In the genomic region with DNA sequence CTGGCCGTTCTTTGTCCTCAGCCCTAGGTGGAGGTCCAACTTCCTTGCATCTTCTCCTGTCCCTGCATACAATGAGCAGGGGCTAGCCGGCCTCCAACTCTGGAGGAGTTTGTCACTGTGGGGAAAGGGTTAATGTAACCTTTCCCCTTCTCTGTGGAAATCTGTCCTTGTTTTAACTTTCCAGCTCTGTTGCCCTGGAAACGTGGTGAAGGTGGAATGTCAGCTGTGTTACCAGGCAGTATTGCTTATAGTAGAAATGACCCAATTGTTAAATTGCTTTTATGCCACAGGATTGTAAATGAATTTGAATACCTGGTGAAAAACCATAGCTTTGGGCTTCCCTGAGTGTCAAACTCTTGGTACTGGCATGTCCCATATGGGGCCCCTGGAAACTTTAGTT, we compare ENCODE assay signal across 25 cellular contexts.
DNase-seq lines count a peak whose midpoint lies in the region; ATAC-seq and TF ChIP-seq lines count a peak whose summit lies in the region.
"Had no signal": no experiment of that assay in that cellular context is flagged by ENCODE, and none has a peak within 500 bp of the region (broad histone marks: within the 10 kb centered on the region; RNA-seq: fewer than 3 reads in every experiment).

No MANE protein-coding gene starts in this region.

- H3K9me3 Mint-ChIP-seq in neural progenitor cell: no peaks in the 10 kb centered on the region
- no peaks in the 10 kb centered on the region for H3K9me3 Mint-ChIP-seq in activated T-helper 1 cell treated with anti-CD3 and anti-CD28 coated beads, Interleukin-12 subunit alpha, Interleukin-12 subunit beta, Interleukin-2, Interleukin-4 antibody, amounts not matched to agents 30 ng/mL and 10 ng/mL and 1 ng/mL, durations not matched to agents 14 hours and 24 hours and 36 hours
- H3K9me3 Mint-ChIP-seq: activated CD4-positive, alpha-beta memory T cell treated with anti-CD3 and anti-CD28 coated beads for 36 hours; CD14-positive monocyte; central memory CD8-positive, alpha-beta T cell had no signal

- H3K4me1 ChIP-seq in neural progenitor cell: peaks cover 7% of the 10 kb centered on the region
- H3K4me1 ChIP-seq: left lung, spleen had no signal

- no peaks in the 10 kb centered on the region for H3F3A ChIP-seq in neural progenitor cell (ENCODE audit: low read depth)

- peak overlapping the region; percentile 68 for H3K27ac Mint-ChIP-seq in neural progenitor cell
- no peak overlapping the region for H3K27ac Mint-ChIP-seq in activated T-helper 1 cell treated with anti-CD3 and anti-CD28 coated beads, Interleukin-12 subunit alpha, Interleukin-12 subunit beta, Interleukin-2, Interleukin-4 antibody, amounts not matched to agents 30 ng/mL and 10 ng/mL and 1 ng/mL, durations not matched to agents 14 hours and 24 hours and 36 hours
- H3K27ac Mint-ChIP-seq: activated CD4-positive, alpha-beta memory T cell treated with anti-CD3 and anti-CD28 coated beads for 36 hours; activated naive CD8-positive, alpha-beta T cell; CD14-positive monocyte had no signal

- no peaks in the 10 kb centered on the region for H3K79me2 ChIP-seq in neural progenitor cell (ENCODE audit: low read depth)

- ATAC-seq in omental fat pad (ENCODE audit: low FRiP score): no peak
- ATAC-seq: left lung, right cardiac atrium had no signal

- H3K36me3 Mint-ChIP-seq in neural progenitor cell: no peaks in the 10 kb centered on the region
- no peaks in the 10 kb centered on the region for H3K36me3 Mint-ChIP-seq in activated T-helper 1 cell treated with anti-CD3 and anti-CD28 coated beads, Interleukin-12 subunit alpha, Interleukin-12 subunit beta, Interleukin-2, Interleukin-4 antibody, amounts not matched to agents 30 ng/mL and 10 ng/mL and 1 ng/mL, durations not matched to agents 14 hours and 24 hours and 36 hours (ENCODE audit: low read depth)
- H3K36me3 Mint-ChIP-seq: activated CD4-positive, alpha-beta memory T cell treated with anti-CD3 and anti-CD28 coated beads for 36 hours; CD14-positive monocyte had no signal

- no peak overlapping the region for H2AFZ ChIP-seq in neural progenitor cell (replicated peaks)
- H2AFZ ChIP-seq: GM23248 had no signal

- no peak overlapping the region for H3K9ac ChIP-seq in neural progenitor cell
- H3K9ac ChIP-seq: GM23248 had no signal

- H3K4me1 Mint-ChIP-seq in neural progenitor cell: peaks cover 60% of the 10 kb centered on the region
- no peaks in the 10 kb centered on the region for H3K4me1 Mint-ChIP-seq in activated T-helper 1 cell treated with anti-CD3 and anti-CD28 coated beads, Interleukin-12 subunit alpha, Interleukin-12 subunit beta, Interleukin-2, Interleukin-4 antibody, amounts not matched to agents 30 ng/mL and 10 ng/mL and 1 ng/mL, durations not matched to agents 14 hours and 24 hours and 36 hours (ENCODE audit: low read depth)
- H3K4me1 Mint-ChIP-seq: central memory CD8-positive, alpha-beta T cell had no signal

- DNase-seq in AG10803 (ENCODE audit: low read depth) (peak; percentile 56), HT-29 (ENCODE audit: low spot score) (peak; percentile 40), fibroblast of gingiva (ENCODE audit: low read depth) (peak; percentile 32), neural progenitor cell (ENCODE audit: low spot score) (no peak), omental fat pad (ENCODE audit: low spot score) (no peak), NCI-H1930 (lab: John Stamatoyannopoulos, UW) (no peak)
- DNase-seq in activated T-helper 1 cell treated with anti-CD3 and anti-CD28 coated beads, Interleukin-12 subunit alpha, Interleukin-12 subunit beta, Interleukin-2, Interleukin-4 antibody, amounts not matched to agents 30 ng/mL and 10 ng/mL and 1 ng/mL, durations not matched to agents 14 hours and 24 hours and 36 hours (ENCODE audit: low spot score): no peak
- DNase-seq: activated CD4-positive, alpha-beta memory T cell treated with anti-CD3 and anti-CD28 coated beads for 36 hours; activated effector memory CD4-positive, alpha-beta T cell treated with Interleukin-2 at 50 U/mL for 16 hours; aorta; dermis blood vessel endothelial cell; GM23248; left lung; NCI-H1048; NCI-H187; NCI-H526; right cardiac atrium; SHP77 treated with DMSO at 0.1 percent for 48 hours; spleen had no signal

- H3K4me3 Mint-ChIP-seq in neural progenitor cell: peak overlapping the region; percentile 62
- H3K4me3 Mint-ChIP-seq in activated T-helper 1 cell treated with anti-CD3 and anti-CD28 coated beads, Interleukin-12 subunit alpha, Interleukin-12 subunit beta, Interleukin-2, Interleukin-4 antibody, amounts not matched to agents 30 ng/mL and 10 ng/mL and 1 ng/mL, durations not matched to agents 14 hours and 24 hours and 36 hours: no peak overlapping the region
- H3K4me3 Mint-ChIP-seq: activated CD4-positive, alpha-beta memory T cell treated with anti-CD3 and anti-CD28 coated beads for 36 hours; activated naive CD8-positive, alpha-beta T cell; CD14-positive monocyte; central memory CD8-positive, alpha-beta T cell had no signal

- TF ChIP-seq CTCF in AG10803 (conservative IDR thresholded peaks at IDR 0.05; ENCODE audit: low read length) (no peak), neural progenitor cell (IDR thresholded peaks at IDR 0.05) (no peak), omental fat pad (IDR thresholded peaks at IDR 0.05) (no peak)

- H3K4me2 ChIP-seq in neural progenitor cell: no peak overlapping the region

- no peak overlapping the region for H3K27ac ChIP-seq in neural progenitor cell
- H3K27ac ChIP-seq: esophagus muscularis mucosa, GM23248, left lung, ovary, spleen, tibial nerve had no signal

- H3K4me3 ChIP-seq in AG10803 (ENCODE audit: low read length) (no peak overlapping the region), neural progenitor cell (no peak overlapping the region)
- H3K4me3 ChIP-seq: esophagus muscularis mucosa, GM23248, left lung, ovary, spleen, tibial nerve had no signal

- H3K9me3 ChIP-seq in neural progenitor cell (ENCODE audit: low read depth): no peaks in the 10 kb centered on the region
- H3K9me3 ChIP-seq: esophagus muscularis mucosa, left lung, ovary, spleen, tibial nerve had no signal

- H3K27me3 ChIP-seq in neural progenitor cell: no peaks in the 10 kb centered on the region
- H3K27me3 ChIP-seq: esophagus muscularis mucosa, left lung, ovary, tibial nerve had no signal

- intact Hi-C loops in activated T-helper 1 cell treated with anti-CD3 and anti-CD28 coated beads, Interleukin-12 subunit alpha, Interleukin-12 subunit beta, Interleukin-2, Interleukin-4 antibody, amounts not matched to agents 30 ng/mL and 10 ng/mL and 1 ng/mL, durations not matched to agents 14 hours and 24 hours and 36 hours (cut with micrococcal nuclease): no loop called here

- peaks cover 8% of the 10 kb centered on the region for H3K27me3 Mint-ChIP-seq in neural progenitor cell (ENCODE audit: insufficient read depth, low read depth)
- peaks cover 6% of the 10 kb centered on the region for H3K27me3 Mint-ChIP-seq in activated T-helper 1 cell treated with anti-CD3 and anti-CD28 coated beads, Interleukin-12 subunit alpha, Interleukin-12 subunit beta, Interleukin-2, Interleukin-4 antibody, amounts not matched to agents 30 ng/mL and 10 ng/mL and 1 ng/mL, durations not matched to agents 14 hours and 24 hours and 36 hours (ENCODE audit: insufficient read depth)
- H3K27me3 Mint-ChIP-seq: activated naive CD8-positive, alpha-beta T cell had no signal

- no peaks in the 10 kb centered on the region for H4K20me1 ChIP-seq in neural progenitor cell (ENCODE audit: low read depth)

- no peaks in the 10 kb centered on the region for H3K36me3 ChIP-seq in neural progenitor cell
- H3K36me3 ChIP-seq: esophagus muscularis mucosa, left lung, ovary, spleen, tibial nerve had no signal

Comparison
In these comparisons a context has a peak if more than half of its experiments do, and no peak if none do; other contexts are left out.
1. DNase-seq: peak in AG10803 (single experiment), HT-29 (single experiment) and fibroblast of gingiva (single experiment); none in neural progenitor cell (single experiment), omental fat pad (single experiment), NCI-H1930 (0 of 2) and activated T-helper 1 cell treated with anti-CD3 and anti-CD28 coated beads, Interleukin-12 subunit alpha, Interleukin-12 subunit beta, Interleukin-2, Interleukin-4 antibody, amounts not matched to agents 30 ng/mL and 10 ng/mL and 1 ng/mL, durations not matched to agents 14 hours and 24 hours and 36 hours (single experiment).